8 cellular contexts compared by ENCODE assay signal in the genomic region with DNA sequence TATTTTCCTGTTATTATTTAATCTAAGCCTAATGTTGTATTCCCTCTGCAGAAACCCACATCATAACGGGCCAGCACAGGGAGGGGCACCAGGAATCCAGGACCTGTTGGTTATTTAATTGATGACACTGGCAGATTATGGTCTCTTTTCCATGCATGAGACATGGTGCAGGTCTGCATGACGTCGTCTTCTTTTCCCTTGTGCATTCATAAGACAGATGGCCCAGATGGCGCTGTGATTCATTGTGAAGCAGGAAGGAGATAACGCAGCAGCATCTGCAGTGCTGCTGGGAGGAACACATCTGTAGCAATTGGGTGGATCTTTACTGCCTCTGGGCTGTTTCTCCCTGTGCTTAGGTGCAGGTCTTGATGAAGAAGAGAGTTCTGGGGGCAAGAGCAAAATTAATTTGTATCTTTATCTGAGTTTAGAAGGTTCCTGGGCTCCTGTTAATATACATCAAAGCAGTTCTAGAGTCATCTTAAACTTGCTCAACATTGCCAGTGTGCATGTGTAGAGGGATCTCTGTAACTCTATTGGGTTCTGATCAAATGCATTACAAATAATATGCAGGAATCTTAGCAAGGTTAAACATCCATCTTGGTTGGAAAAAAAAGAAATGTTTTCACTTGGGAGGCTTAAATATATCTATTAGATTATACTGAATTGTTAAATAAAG.
DNase-seq lines count a peak whose midpoint lies in the region; ATAC-seq, FAIRE-seq and TF ChIP-seq lines count a peak whose summit lies in the region.

No MANE protein-coding gene starts in this region.

- H3K27me3 Mint-ChIP-seq in nephron progenitor cell (ENCODE audit: low read depth, poor library complexity) = peaks cover 3% of the 10 kb centered on the region

- H3K27ac Mint-ChIP-seq in nephron progenitor cell = no peak overlapping the region

- H3K36me3 Mint-ChIP-seq in nephron progenitor cell (ENCODE audit: low read depth) = no peaks in the 10 kb centered on the region

- no peaks in the 10 kb centered on the region for H3K9me3 Mint-ChIP-seq in nephron progenitor cell

- DNase-seq in SK-N-DZ (ENCODE audit: low spot score) (peak; percentile 76), nephron progenitor cell (peak; percentile 12), frontal cortex (ENCODE audit: low spot score in 2 of 2) (no peak), NCI-H1105 treated with DMSO at 0.1 percent for 48 hours (lab: John Stamatoyannopoulos, UW) (no peak), Kasumi-1 (lab: John Stamatoyannopoulos, UW) (no peak)
- DNase-seq in activated T-cell treated with anti-CD3 and anti-CD28 coated beads, Interleukin-2, amount 50 U/mL, for 48 hours = no peak

- ATAC-seq in HG02870 (IDR thresholded peaks at IDR 0.05; ENCODE audit: unreplicated experiment) = peak; percentile 86

- H3K4me1 Mint-ChIP-seq in nephron progenitor cell = peaks cover 30% of the 10 kb centered on the region

- peak; percentile 33; the same call in 1 of the 3 replicates for TF ChIP-seq CTCF in GM12872 (IDR thresholded peaks at IDR 0.05; ENCODE audit: insufficient read depth, low read depth, low read length)
- TF ChIP-seq CTCF in nephron progenitor cell (IDR thresholded peaks at IDR 0.05) = no peak

- FAIRE-seq in frontal cortex (lab: Jason Lieb, UNC) = no peak

- H3K4me3 Mint-ChIP-seq in nephron progenitor cell = no peak overlapping the region

Comparison
In these comparisons a context has a peak if more than half of its experiments do, and no peak if none do; other contexts are left out.
1. DNase-seq: peak in SK-N-DZ (single experiment) and nephron progenitor cell (single experiment); none in activated T-cell treated with anti-CD3 and anti-CD28 coated beads, Interleukin-2, amount 50 U/mL, for 48 hours (0 of 2), frontal cortex (0 of 2), NCI-H1105 treated with DMSO at 0.1 percent for 48 hours (single experiment) and Kasumi-1 (0 of 2).